8 cellular contexts compared by ENCODE assay signal in genomic region chr19:43474986-43475705, GRCh38. TPM values are rescaled to one million over a fixed set of nuclear protein-coding genes. Genes with fewer than 3 reads are reported as not detected.
DNase-seq lines count a peak whose midpoint lies in the region; ATAC-seq and TF ChIP-seq lines count a peak whose summit lies in the region.

No MANE protein-coding gene starts in this region.

- H3K4me1 ChIP-seq in MM.1S (ENCODE audit: low read length): no peaks in the 10 kb centered on the region
- peaks cover 0 to 20% (median 9%) of the 10 kb centered on the region in 4 donors for H3K4me1 ChIP-seq in tibial artery

- H2AFZ ChIP-seq in MM.1S (ENCODE audit: low read length): peak overlapping the region; percentile 91

- no peaks in the 10 kb centered on the region for H4K20me1 ChIP-seq in MM.1S (ENCODE audit: insufficient read depth, low read length)

- DNase-seq in AG09319 (ENCODE audit: extremely low read depth, low read depth) (peak; percentile 78), MM.1S (peak; percentile 81), T-helper 2 cell (peak; percentile 85 to 98 (median 87)), amygdala (lab: John Stamatoyannopoulos, UW) (peak; percentile 7 to 94 (median 76)), left cardiac atrium (peak; percentile 95), posterior cingulate gyrus (peak; percentile 79 to 99 (median 90)), tibial artery (peak; percentile 87 to 97)

- no peaks in the 10 kb centered on the region for H3K79me2 ChIP-seq in MM.1S (ENCODE audit: low read length)

- H3K36me3 ChIP-seq in MM.1S (replicated peaks; ENCODE audit: insufficient read depth, low read length) (no peaks in the 10 kb centered on the region), tibial artery (peaks cover 0 to 16% (median 0%) of the 10 kb centered on the region in 3 donors)

- no peak for TF ChIP-seq CTCF in AG09319 (IDR thresholded peaks at IDR 0.05; ENCODE audit: low read depth, low read length)
- no peak for TF ChIP-seq CTCF in MM.1S (IDR thresholded peaks at IDR 0.05; ENCODE audit: low read length)
- TF ChIP-seq CTCF in tibial artery (IDR thresholded peaks at IDR 0.05): no peak

- H3K27me3 ChIP-seq in MM.1S (replicated peaks; ENCODE audit: insufficient read depth, low read length) (no peaks in the 10 kb centered on the region), tibial artery (no peaks in the 10 kb centered on the region)

- no peaks in the 10 kb centered on the region for H3F3A ChIP-seq in MM.1S (ENCODE audit: insufficient read depth, low read length)

- H3K27ac ChIP-seq in MM.1S (ENCODE audit: low read length) (no peak overlapping the region), tibial artery (peak overlapping the region; percentile 73 to 75)

- intact Hi-C loops in left cardiac atrium (cut with DNase I): no loop called here
- intact Hi-C loops in posterior cingulate gyrus (cut with DNase I): no loop called here
- intact Hi-C loops in tibial artery (cut with DNase I; ENCODE audit: low total_unique reads): no loop called here

- peak; percentile 59 for ATAC-seq in GM19372 (IDR thresholded peaks at IDR 0.05; ENCODE audit: low read depth, unreplicated experiment)
- peak; percentile 95 to 97 for ATAC-seq in left cardiac atrium

- peak overlapping the region; percentile 29; the same call in 1 of the 2 replicates for H3K9ac ChIP-seq in MM.1S (ENCODE audit: low read length)

- peak overlapping the region; percentile 59 for H3K4me3 ChIP-seq in MM.1S (ENCODE audit: low read length)
- peak overlapping the region; percentile 41 to 57 for H3K4me3 ChIP-seq in tibial artery

- peak overlapping the region; percentile 98 for H3K4me2 ChIP-seq in MM.1S (ENCODE audit: low read depth, low read length)

- no peaks in the 10 kb centered on the region for H3K9me2 ChIP-seq in MM.1S (replicated peaks; ENCODE audit: insufficient read depth, low read length)

- H3K9me3 ChIP-seq in MM.1S (replicated peaks; ENCODE audit: insufficient read depth, low read length) (no peaks in the 10 kb centered on the region), tibial artery (no peaks in the 10 kb centered on the region)

RNA-seq across cellular contexts. Expression of gene LYPD3, which starts 9.7 kb away (rescaled TPM):
- under 1 TPM; 0.35 to 0.42 TPM for total RNA-seq in left cardiac atrium

RNA-seq across cellular contexts. Expression of gene PHLDB3, which starts 29.4 kb away (rescaled TPM):
- 1 to 10 TPM; 7.3 to 7.4 TPM for total RNA-seq in left cardiac atrium

RNA-seq across cellular contexts. Expression of gene ETHE1, which starts 51.9 kb away (rescaled TPM):
- 10 to 100 TPM; 13.7 to 17.9 TPM for total RNA-seq in left cardiac atrium

RNA-seq across cellular contexts. Expression of gene ZNF575, which starts 57.8 kb away (rescaled TPM):
- total RNA-seq in left cardiac atrium: 1 to 10 TPM; 1.1 to 1.6 TPM
